Comparison of ENCODE assay signal across 16 cellular contexts in the genomic region with DNA sequence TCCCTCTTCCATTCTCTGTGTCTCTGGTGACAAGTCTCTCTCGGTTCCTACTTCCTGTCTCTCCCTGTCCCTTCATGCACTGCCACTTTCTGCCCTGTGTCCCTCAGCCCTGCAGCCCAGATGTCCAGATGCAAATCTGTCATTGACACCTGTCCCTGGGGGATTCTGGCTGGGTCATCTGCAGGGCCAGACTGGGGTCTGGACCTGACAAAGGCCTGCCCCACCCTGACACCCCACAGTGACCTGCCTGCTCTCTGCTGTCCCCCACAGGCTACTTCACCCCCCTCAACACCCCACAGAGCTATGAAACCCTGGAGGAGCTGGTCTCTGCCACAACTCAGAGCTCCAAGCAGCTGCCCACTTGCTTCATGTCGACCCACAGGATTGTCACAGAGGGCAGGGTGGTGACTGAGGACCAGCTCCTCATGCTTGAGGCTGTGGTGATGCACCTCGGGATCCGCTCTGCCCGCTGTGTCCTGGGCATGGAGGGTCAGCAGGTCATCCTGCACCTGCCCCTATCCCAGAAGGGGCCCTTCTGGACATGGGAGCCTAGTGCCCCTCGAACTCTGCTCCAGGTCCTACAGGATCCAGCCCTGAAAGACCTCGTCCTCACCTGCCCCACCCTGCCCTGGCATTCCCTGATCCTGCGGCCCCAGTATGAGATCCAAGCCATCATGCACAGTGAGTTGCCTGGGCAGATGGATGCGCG. TPM values are rescaled to one million over a fixed set of nuclear protein-coding genes. Genes with fewer than 3 reads are reported as not detected.
DNase-seq lines count a peak whose midpoint lies in the region; TF ChIP-seq lines count a peak whose summit lies in the region.
"Had no signal": no experiment of that assay in that cellular context is flagged by ENCODE, and none has a peak within 500 bp of the region (broad histone marks: within the 10 kb centered on the region; RNA-seq: fewer than 3 reads in every experiment).

No MANE protein-coding gene starts in this region.

- peaks cover 54% of the 10 kb centered on the region for H3K36me3 Mint-ChIP-seq in T-helper 2 cell treated with Interferon-gamma antibody and Interleukin-4, amounts not matched to agents 5 μg/mL and 100 μg/mL, for 36 hours (ENCODE audit: low read depth)
- no peaks in the 10 kb centered on the region for H3K36me3 Mint-ChIP-seq in neural crest cell (ENCODE audit: low read depth)

- peaks cover 22% of the 10 kb centered on the region for H3K4me1 Mint-ChIP-seq in T-helper 2 cell treated with Interferon-gamma antibody and Interleukin-4, amounts not matched to agents 5 μg/mL and 100 μg/mL, for 36 hours (ENCODE audit: low read depth)
- no peaks in the 10 kb centered on the region for H3K4me1 Mint-ChIP-seq in neural crest cell

- H3K27ac Mint-ChIP-seq in T-helper 2 cell treated with Interferon-gamma antibody and Interleukin-4, amounts not matched to agents 5 μg/mL and 100 μg/mL, for 36 hours = peak overlapping the region; percentile 19
- H3K27ac Mint-ChIP-seq in neural crest cell (ENCODE audit: unreplicated experiment) = peak overlapping the region; percentile 69
- H3K27ac Mint-ChIP-seq: stimulated activated naive CD8-positive, alpha-beta T cell treated with anti-CD3 and anti-CD28 coated beads, Interleukin-15, amount 100 ng/mL, for 72 hours had no signal

- no peak for DNase-seq in T-helper 2 cell treated with Interferon-gamma antibody and Interleukin-4, amounts not matched to agents 5 μg/mL and 100 μg/mL, for 36 hours (ENCODE audit: low spot score)
- no peak for DNase-seq in T-helper 2 cell
- peak; percentile 49 for DNase-seq in SK-N-DZ (ENCODE audit: low spot score)
- DNase-seq in neural crest cell (ENCODE audit: low read depth, low spot score) = no peak
- DNase-seq in islet precursor cell = no peak
- no peak for DNase-seq in NK-92 treated with Interleukin-12 subunit alpha and Interleukin-12 subunit beta, amount 100 ng/mL, for 24 hours (lab: John Stamatoyannopoulos, UW)
- DNase-seq: activated CD4-positive, CD25-positive, alpha-beta regulatory T cell treated with anti-CD3 and anti-CD28 coated beads, Interleukin-2, amount 50 U/mL, for 72 hours; activated T-cell treated with anti-CD3 and anti-CD28 coated beads for 4 hours; amniotic stem cell; cerebellar nuclear complex; COR-L47; NCI-H2029; NCI-H510A treated with DMSO at 0.1 percent for 48 hours; stimulated activated naive CD8-positive, alpha-beta T cell treated with anti-CD3 and anti-CD28 coated beads, Interleukin-15, amount 100 ng/mL, for 72 hours had no signal

- H3K9me3 Mint-ChIP-seq in T-helper 2 cell treated with Interferon-gamma antibody and Interleukin-4, amounts not matched to agents 5 μg/mL and 100 μg/mL, for 36 hours = no peaks in the 10 kb centered on the region
- no peaks in the 10 kb centered on the region for H3K9me3 Mint-ChIP-seq in neural crest cell
- H3K9me3 Mint-ChIP-seq: stimulated activated naive CD8-positive, alpha-beta T cell treated with anti-CD3 and anti-CD28 coated beads, Interleukin-15, amount 100 ng/mL, for 72 hours had no signal

- no peak for TF ChIP-seq CTCF in neural crest cell (conservative IDR thresholded peaks at IDR 0.05)

- no peak overlapping the region for H3K4me3 Mint-ChIP-seq in T-helper 2 cell treated with Interferon-gamma antibody and Interleukin-4, amounts not matched to agents 5 μg/mL and 100 μg/mL, for 36 hours
- H3K4me3 Mint-ChIP-seq in neural crest cell = no peak overlapping the region
- H3K4me3 Mint-ChIP-seq: stimulated activated naive CD8-positive, alpha-beta T cell treated with anti-CD3 and anti-CD28 coated beads, Interleukin-15, amount 100 ng/mL, for 72 hours had no signal

- H3K27me3 Mint-ChIP-seq in T-helper 2 cell treated with Interferon-gamma antibody and Interleukin-4, amounts not matched to agents 5 μg/mL and 100 μg/mL, for 36 hours (ENCODE audit: low read depth) = no peaks in the 10 kb centered on the region
- H3K27me3 Mint-ChIP-seq in neural crest cell (ENCODE audit: low read depth) = no peaks in the 10 kb centered on the region
- H3K27me3 Mint-ChIP-seq: stimulated activated naive CD8-positive, alpha-beta T cell treated with anti-CD3 and anti-CD28 coated beads, Interleukin-15, amount 100 ng/mL, for 72 hours had no signal

RNA-seq across cellular contexts. Expression of gene THEMIS2, which starts 7.2 kb away (rescaled TPM):
- 4.6 and 5.9 TPM in 2 replicates for polyA plus RNA-seq in SK-N-DZ (2014; cell fraction: cytosol; rRNA removed)
- 5.0 and 10.2 TPM in 2 replicates for polyA plus RNA-seq in SK-N-DZ (2014; cell fraction: nucleus; rRNA removed)
- total RNA-seq in neural crest cell = 5.5 and 5.7 TPM in 2 replicates

RNA-seq across cellular contexts. Expression of gene RPA2, which starts 34.8 kb away (rescaled TPM):
- polyA plus RNA-seq in SK-N-DZ (2014; cell fraction: cytosol; rRNA removed) = 175 and 200 TPM in 2 replicates
- polyA plus RNA-seq in SK-N-DZ (2014; cell fraction: nucleus; rRNA removed) = 79.3 and 83.1 TPM in 2 replicates
- 63.0 and 72.1 TPM in 2 replicates for total RNA-seq in neural crest cell

RNA-seq across cellular contexts. Expression of gene PPP1R8, which starts 48.9 kb away (rescaled TPM):
- 70.2 and 74.1 TPM in 2 replicates for polyA plus RNA-seq in SK-N-DZ (2014; cell fraction: cytosol; rRNA removed)
- polyA plus RNA-seq in SK-N-DZ (2014; cell fraction: nucleus; rRNA removed) = 40.1 and 48.2 TPM in 2 replicates
- total RNA-seq in neural crest cell = 66.1 and 70.4 TPM in 2 replicates

RNA-seq across cellular contexts. Expression of gene SMPDL3B, which starts 55.3 kb away (rescaled TPM):
- 0.97 TPM in 1 of 2 replicates, not detected in the other for polyA plus RNA-seq in SK-N-DZ (2014; cell fraction: cytosol; rRNA removed)
- not detected in 2 replicates for polyA plus RNA-seq in SK-N-DZ (2014; cell fraction: nucleus; rRNA removed)
- not detected in 2 replicates for total RNA-seq in neural crest cell
- total RNA-seq: endothelial cell of umbilical vein, skeletal muscle tissue had no signal
